In genomic region chr17:46192484-46193245, GRCh38 we compare ENCODE assay signal across 1 cellular context.
A peak's percentile ranks its signal among the peaks of the same experiment; 100 is the strongest.
TF ChIP-seq lines count a peak whose summit lies in the region.

No MANE protein-coding gene starts in this region.

TF ChIP-seq in K562, 482 proteins besides CTCF, POLR2A, EP300 and RAD21 (continued from another document and continues in another):
- TF ChIP-seq NR0B1 (IDR thresholded peaks at IDR 0.05; ENCODE audit: partially characterized antibody) (no peak), NFIX (CRISPR knock-in tag; IDR thresholded peaks at IDR 0.05; ENCODE audit: low read depth) (no peak), BRCA1 (IDR thresholded peaks at IDR 0.05) (no peak), BRCA1 (CRISPR knock-in tag; IDR thresholded peaks at IDR 0.05) (no peak), RBM22 (IDR thresholded peaks at IDR 0.05; ENCODE audit: low read depth, low read length, poor library complexity, severe bottlenecking) (no peak), SUPT5H (IDR thresholded peaks at IDR 0.05) (no peak; the same call in 1 of the 2 replicates), CBX1 (IDR thresholded peaks at IDR 0.05; ENCODE audit: low read depth) (0 out of 2 replicates have a peak, but pooled peaks have one; percentile 77), SRF (CRISPR knock-in tag; IDR thresholded peaks at IDR 0.05) (no peak), GMEB1 (CRISPR knock-in tag; IDR thresholded peaks at IDR 0.05) (peak; percentile 70), SIN3A (IDR thresholded peaks at IDR 0.05; ENCODE audit: borderline replicate concordance in 2 of 2, control insufficient read depth in 1 of 2, low read depth in 2 of 2, low read length in 2 of 2) (peak; percentile 50 to 69; a peak in 2 of 4 replicates), HNRNPLL (IDR thresholded peaks at IDR 0.05; ENCODE audit: low read depth, low read length, poor library complexity, severe bottlenecking) (peak; percentile 1), ZNF511 (CRISPR knock-in tag; IDR thresholded peaks at IDR 0.05) (no peak), TAF7 (tag; IDR thresholded peaks at IDR 0.05) (peak; percentile 44; the same call in 1 of the 2 replicates), HMGN3 (IDR thresholded peaks at IDR 0.05; ENCODE audit: borderline replicate concordance, extremely low read depth, insufficient read length, low read depth, low read length) (peak; percentile 87), ZNF318 (IDR thresholded peaks at IDR 0.05; ENCODE audit: borderline replicate concordance in 1 of 2, low read depth in 1 of 2) (no peak), KLF10 (CRISPR knock-in tag; IDR thresholded peaks at IDR 0.05) (no peak), MAFG (tag; conservative IDR thresholded peaks at IDR 0.05) (no peak), CAMTA2 (CRISPR knock-in tag; conservative IDR thresholded peaks at IDR 0.05) (no peak), ZBTB8A (IDR thresholded peaks at IDR 0.05; ENCODE audit: partially characterized antibody) (no peak), TCF3 (CRISPR knock-in tag; IDR thresholded peaks at IDR 0.05) (no peak), RB1 (IDR thresholded peaks at IDR 0.05; ENCODE audit: low read depth) (peak; percentile 81), HNRNPH1 (optimal IDR thresholded peaks at IDR 0.05; ENCODE audit: low read depth, low read length) (no peak), ZZZ3 (IDR thresholded peaks at IDR 0.05) (no peak), FOXJ2 (tag; IDR thresholded peaks at IDR 0.05) (0 out of 2 replicates have a peak, but pooled peaks have one; percentile 16), MEF2D (tag; conservative IDR thresholded peaks at IDR 0.05; ENCODE audit: low read depth) (no peak), TRIM28 (IDR thresholded peaks at IDR 0.05) (no peak), ZNF695 (CRISPR knock-in tag; IDR thresholded peaks at IDR 0.05) (no peak), NKRF (IDR thresholded peaks at IDR 0.05; ENCODE audit: borderline replicate concordance) (0 out of 2 replicates have a peak, but pooled peaks have one; percentile 78), SETDB1 (IDR thresholded peaks at IDR 0.05; ENCODE audit: low read length) (no peak), ZC3H4 (CRISPR knock-in tag; IDR thresholded peaks at IDR 0.05; ENCODE audit: borderline replicate concordance) (0 out of 2 replicates have a peak, but pooled peaks have one; percentile 41), ZSCAN32 (CRISPR knock-in tag; IDR thresholded peaks at IDR 0.05) (0 out of 2 replicates have a peak, but pooled peaks have one; percentile 10), PTRF (tag; IDR thresholded peaks at IDR 0.05) (no peak), HNRNPUL1 (IDR thresholded peaks at IDR 0.05; ENCODE audit: low read length) (no peak), ZNF311 (CRISPR knock-in tag; IDR thresholded peaks at IDR 0.05) (no peak), BHLHE40 (IDR thresholded peaks at IDR 0.05; ENCODE audit: low read length) (peak; percentile 28; the same call in 1 of the 2 replicates), SIRT6 (IDR thresholded peaks at IDR 0.05; ENCODE audit: low read depth, low read length) (no peak), SRSF1 (IDR thresholded peaks at IDR 0.05; ENCODE audit: low read depth, low read length) (no peak), ZNF592 (IDR thresholded peaks at IDR 0.05) (no peak)
